ENCODE assay signal across 8 cellular contexts in genomic region chr11:43573233-43573632, GRCh38.
DNase-seq lines count a peak whose midpoint lies in the region; TF ChIP-seq lines count a peak whose summit lies in the region.

No MANE protein-coding gene starts in this region.

- no peak for TF ChIP-seq POLR2A in esophagus squamous epithelium (IDR thresholded peaks at IDR 0.05)

- in situ Hi-C loops in brain microvascular endothelial cell (cut with HindIII; ENCODE audit: low pct_ligation_motif_present, low sequenced_read_pairs): no loop called here

- no peak overlapping the region for H3K4me3 ChIP-seq in brain microvascular endothelial cell (ENCODE audit: low read depth, low read length)
- H3K4me3 ChIP-seq in retinal pigment epithelial cell (ENCODE audit: low read length): no peak overlapping the region
- H3K4me3 ChIP-seq in esophagus squamous epithelium: no peak overlapping the region

- no peak overlapping the region for H3K4me3 Mint-ChIP-seq in activated CD4-positive, alpha-beta memory T cell treated with anti-CD3 and anti-CD28 coated beads for 36 hours
- H3K4me3 Mint-ChIP-seq in activated CD4-positive, alpha-beta memory T cell treated with anti-CD3 and anti-CD28 coated beads, Interleukin-2, amount 10 ng/mL, durations not matched to agents 7 days and 5 days: no peak overlapping the region
- H3K4me3 Mint-ChIP-seq in activated T-helper 2 cell treated with anti-CD3 and anti-CD28 coated beads, Interferon-gamma antibody, Interleukin-2, Interleukin-4, amounts not matched to agents 10 μg/mL and 5 μg/mL and 100 μg/mL, durations not matched to agents 14 hours and 24 hours and 36 hours (ENCODE audit: low read depth): no peak overlapping the region

- H3K4me1 ChIP-seq in esophagus squamous epithelium: peaks cover 0 to 32% (median 20%) of the 10 kb centered on the region in 3 donors

- TF ChIP-seq CTCF in brain microvascular endothelial cell (IDR thresholded peaks at IDR 0.05; ENCODE audit: low read depth, low read length, missing control alignments) (peak; percentile 79), retinal pigment epithelial cell (conservative IDR thresholded peaks at IDR 0.05; ENCODE audit: low read depth, low read length) (peak; percentile 77), esophagus squamous epithelium (IDR thresholded peaks at IDR 0.05) (peak in 2 of 6 experiments; percentile 10 to 37)

- no peaks in the 10 kb centered on the region for H3K9me3 Mint-ChIP-seq in activated CD4-positive, alpha-beta memory T cell treated with anti-CD3 and anti-CD28 coated beads for 36 hours
- no peaks in the 10 kb centered on the region for H3K9me3 Mint-ChIP-seq in activated CD4-positive, alpha-beta memory T cell treated with anti-CD3 and anti-CD28 coated beads, Interleukin-2, amount 10 ng/mL, durations not matched to agents 7 days and 5 days
- H3K9me3 Mint-ChIP-seq in activated T-helper 2 cell treated with anti-CD3 and anti-CD28 coated beads, Interferon-gamma antibody, Interleukin-2, Interleukin-4, amounts not matched to agents 10 μg/mL and 5 μg/mL and 100 μg/mL, durations not matched to agents 14 hours and 24 hours and 36 hours: no peaks in the 10 kb centered on the region

- H3K36me3 Mint-ChIP-seq in activated CD4-positive, alpha-beta memory T cell treated with anti-CD3 and anti-CD28 coated beads for 36 hours: peaks cover 2% of the 10 kb centered on the region
- peaks cover 8% of the 10 kb centered on the region for H3K36me3 Mint-ChIP-seq in activated CD4-positive, alpha-beta memory T cell treated with anti-CD3 and anti-CD28 coated beads, Interleukin-2, amount 10 ng/mL, durations not matched to agents 7 days and 5 days (ENCODE audit: low read depth)
- no peaks in the 10 kb centered on the region for H3K36me3 Mint-ChIP-seq in activated T-helper 2 cell treated with anti-CD3 and anti-CD28 coated beads, Interferon-gamma antibody, Interleukin-2, Interleukin-4, amounts not matched to agents 10 μg/mL and 5 μg/mL and 100 μg/mL, durations not matched to agents 14 hours and 24 hours and 36 hours (ENCODE audit: low read depth)

- no peak overlapping the region for H3K27ac Mint-ChIP-seq in activated CD4-positive, alpha-beta memory T cell treated with anti-CD3 and anti-CD28 coated beads for 36 hours
- H3K27ac Mint-ChIP-seq in activated CD4-positive, alpha-beta memory T cell treated with anti-CD3 and anti-CD28 coated beads, Interleukin-2, amount 10 ng/mL, durations not matched to agents 7 days and 5 days: no peak overlapping the region
- H3K27ac Mint-ChIP-seq in activated T-helper 2 cell treated with anti-CD3 and anti-CD28 coated beads, Interferon-gamma antibody, Interleukin-2, Interleukin-4, amounts not matched to agents 10 μg/mL and 5 μg/mL and 100 μg/mL, durations not matched to agents 14 hours and 24 hours and 36 hours: no peak overlapping the region

- no peaks in the 10 kb centered on the region for H3K36me3 ChIP-seq in brain microvascular endothelial cell (replicated peaks)
- no peaks in the 10 kb centered on the region for H3K36me3 ChIP-seq in esophagus squamous epithelium

- intact Hi-C loops in activated CD4-positive, alpha-beta memory T cell treated with anti-CD3 and anti-CD28 coated beads for 36 hours (cut with micrococcal nuclease): loop anchor here (10.0 kb wide), 1 partner anchor 742 kb away; the partner anchor contains the start of gene ALX4
- intact Hi-C loops in activated T-helper 2 cell treated with anti-CD3 and anti-CD28 coated beads, Interferon-gamma antibody, Interleukin-2, Interleukin-4, amounts not matched to agents 10 μg/mL and 5 μg/mL and 100 μg/mL, durations not matched to agents 14 hours and 24 hours and 36 hours (cut with micrococcal nuclease): loop anchor here (2.0 to 10.0 kb wide), 2 partner anchors 16 to 112 kb away; partner anchors contain the start of gene HSD17B12
- intact Hi-C loops in esophagus squamous epithelium (cut with DNase I): no loop called here

- peaks cover 70% of the 10 kb centered on the region for H3K27me3 ChIP-seq in brain microvascular endothelial cell (replicated peaks)
- peaks cover 0 to 100% (median 35%) of the 10 kb centered on the region in 4 donors for H3K27me3 ChIP-seq in esophagus squamous epithelium

- peaks cover 19% of the 10 kb centered on the region for H3K4me1 Mint-ChIP-seq in activated CD4-positive, alpha-beta memory T cell treated with anti-CD3 and anti-CD28 coated beads for 36 hours (ENCODE audit: low read depth)
- peaks cover 21% of the 10 kb centered on the region for H3K4me1 Mint-ChIP-seq in activated CD4-positive, alpha-beta memory T cell treated with anti-CD3 and anti-CD28 coated beads, Interleukin-2, amount 10 ng/mL, durations not matched to agents 7 days and 5 days
- peaks cover 25% of the 10 kb centered on the region for H3K4me1 Mint-ChIP-seq in activated T-helper 2 cell treated with anti-CD3 and anti-CD28 coated beads, Interferon-gamma antibody, Interleukin-2, Interleukin-4, amounts not matched to agents 10 μg/mL and 5 μg/mL and 100 μg/mL, durations not matched to agents 14 hours and 24 hours and 36 hours (ENCODE audit: low read depth)

- CTCF ChIA-PET in activated CD4-positive, alpha-beta memory T cell treated with anti-CD3 and anti-CD28 coated beads for 36 hours (lab: Charles Lee): interaction anchor here (0.7 to 2.1 kb wide), 7 partner anchors 9 to 254 kb away, joined by 3 to 6 read pairs (median 5); no protein-coding TSS in a partner anchor
- CTCF ChIA-PET in activated CD4-positive, alpha-beta memory T cell treated with anti-CD3 and anti-CD28 coated beads, Interleukin-2, amount 10 ng/mL, durations not matched to agents 7 days and 5 days (lab: Charles Lee): interaction anchor here (1.2 to 1.6 kb wide), 3 partner anchors 8 to 279 kb away, joined by 3 to 5 read pairs (median 4); no protein-coding TSS in a partner anchor

- peak; percentile 31 for DNase-seq in activated CD4-positive, alpha-beta memory T cell treated with anti-CD3 and anti-CD28 coated beads for 36 hours
- DNase-seq in activated CD4-positive, alpha-beta memory T cell treated with anti-CD3 and anti-CD28 coated beads, Interleukin-2, amount 10 ng/mL, durations not matched to agents 7 days and 5 days: no peak
- DNase-seq in NCI-H1105 (lab: John Stamatoyannopoulos, UW) (peak; percentile 14), brain microvascular endothelial cell (no peak), retinal pigment epithelial cell (ENCODE audit: low read depth) (no peak), esophagus squamous epithelium (lab: John Stamatoyannopoulos, UW) (no peak)
- DNase-seq in activated CD8-positive, alpha-beta memory T cell treated with anti-CD3 and anti-CD28 coated beads, Interleukin-2, amount 50 U/mL, for 4 hours: no peak
- no peak for DNase-seq in activated T-helper 2 cell treated with anti-CD3 and anti-CD28 coated beads, Interferon-gamma antibody, Interleukin-2, Interleukin-4, amounts not matched to agents 10 μg/mL and 5 μg/mL and 100 μg/mL, durations not matched to agents 14 hours and 24 hours and 36 hours (ENCODE audit: low spot score)

- WGBS in esophagus squamous epithelium, 2 donors: 0% methylated on average over 3 to 5 of the region's 6 CpGs

- no peak overlapping the region for H3K27ac ChIP-seq in brain microvascular endothelial cell
- H3K27ac ChIP-seq in esophagus squamous epithelium: no peak overlapping the region

- peaks cover 80% of the 10 kb centered on the region for H3K27me3 Mint-ChIP-seq in activated CD4-positive, alpha-beta memory T cell treated with anti-CD3 and anti-CD28 coated beads for 36 hours
- peaks cover 81% of the 10 kb centered on the region for H3K27me3 Mint-ChIP-seq in activated CD4-positive, alpha-beta memory T cell treated with anti-CD3 and anti-CD28 coated beads, Interleukin-2, amount 10 ng/mL, durations not matched to agents 7 days and 5 days
- peaks cover 83% of the 10 kb centered on the region for H3K27me3 Mint-ChIP-seq in activated T-helper 2 cell treated with anti-CD3 and anti-CD28 coated beads, Interferon-gamma antibody, Interleukin-2, Interleukin-4, amounts not matched to agents 10 μg/mL and 5 μg/mL and 100 μg/mL, durations not matched to agents 14 hours and 24 hours and 36 hours (ENCODE audit: low read depth)

- POLR2A ChIA-PET in activated CD4-positive, alpha-beta memory T cell treated with anti-CD3 and anti-CD28 coated beads for 36 hours (lab: Charles Lee): interaction anchor here (1.3 kb wide), 1 partner anchor 107 kb away, joined by 4 read pairs; the partner anchor contains the start of gene HSD17B12
- POLR2A ChIA-PET in activated CD4-positive, alpha-beta memory T cell treated with anti-CD3 and anti-CD28 coated beads, Interleukin-2, amount 10 ng/mL, durations not matched to agents 7 days and 5 days (lab: Charles Lee): no interaction called here

- H3K9me3 ChIP-seq in esophagus squamous epithelium: no peaks in the 10 kb centered on the region

Comparison
In these comparisons a context has a peak if more than half of its experiments do, and no peak if none do; other contexts are left out.
1. DNase-seq: peak in activated CD4-positive, alpha-beta memory T cell treated with anti-CD3 and anti-CD28 coated beads for 36 hours (single experiment) and NCI-H1105 (single experiment); none in activated CD4-positive, alpha-beta memory T cell treated with anti-CD3 and anti-CD28 coated beads, Interleukin-2, amount 10 ng/mL, durations not matched to agents 7 days and 5 days (single experiment), brain microvascular endothelial cell (single experiment), retinal pigment epithelial cell (single experiment), activated CD8-positive, alpha-beta memory T cell treated with anti-CD3 and anti-CD28 coated beads, Interleukin-2, amount 50 U/mL, for 4 hours (single experiment), activated T-helper 2 cell treated with anti-CD3 and anti-CD28 coated beads, Interferon-gamma antibody, Interleukin-2, Interleukin-4, amounts not matched to agents 10 μg/mL and 5 μg/mL and 100 μg/mL, durations not matched to agents 14 hours and 24 hours and 36 hours (single experiment) and esophagus squamous epithelium (single experiment).